ENCODE assay signal across 8 cellular contexts in the genomic region with DNA sequence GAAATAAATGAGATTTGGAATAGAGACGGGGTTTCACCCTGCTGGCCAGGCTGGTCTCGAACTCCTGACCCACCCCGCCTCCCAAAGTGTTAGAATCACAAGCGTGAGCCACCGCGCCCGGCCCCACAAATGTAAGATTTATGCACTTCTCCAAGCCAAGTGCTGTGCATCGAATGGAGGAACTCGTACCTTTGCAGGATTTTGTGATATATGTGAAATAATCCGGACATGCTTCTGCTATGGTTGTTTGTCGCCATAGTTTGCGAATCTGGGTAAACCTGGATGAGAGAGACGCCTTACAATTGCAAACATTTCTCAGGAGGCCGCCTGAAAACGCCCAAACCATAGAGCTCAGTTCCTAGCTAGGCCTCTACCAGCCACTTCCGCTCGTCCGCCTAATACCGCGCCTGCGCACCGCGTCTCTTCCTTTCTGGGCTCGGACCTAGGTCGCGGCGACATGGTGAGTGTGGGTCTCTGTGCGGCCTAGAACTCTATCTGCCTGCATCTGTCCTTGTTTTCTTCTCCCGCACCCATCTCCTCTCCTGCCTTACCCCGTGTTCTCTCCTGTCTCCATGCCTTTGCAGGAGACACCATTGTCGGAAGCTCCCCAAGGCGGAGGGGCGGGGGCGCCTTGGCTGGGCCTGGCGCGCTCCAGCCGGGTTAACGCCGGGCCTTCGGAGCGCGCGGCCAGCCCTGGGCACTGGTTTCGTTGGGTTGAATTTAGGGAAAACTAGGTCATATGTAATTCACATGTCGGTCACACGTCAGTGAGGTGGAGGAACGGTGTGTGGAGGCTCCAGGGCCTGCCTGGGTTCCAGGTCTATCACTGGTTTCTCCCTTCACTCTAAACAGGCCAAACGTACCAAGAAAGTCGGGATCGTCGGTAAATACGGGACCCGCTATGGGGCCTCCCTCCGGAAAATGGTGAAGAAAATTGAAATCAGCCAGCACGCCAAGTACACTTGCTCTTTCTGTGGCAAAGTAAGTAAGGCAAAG. TPM values are rescaled to one million over a fixed set of nuclear protein-coding genes. Genes with fewer than 3 reads are reported as not detected.
DNase-seq lines count a peak whose midpoint lies in the region; ATAC-seq, FAIRE-seq and TF ChIP-seq lines count a peak whose summit lies in the region.

Gene RPL37A (plus strand): TSS at position 427 of the 996 bp plus-strand sequence. CDS start 31 bp downstream, at position 458.

- no peaks in the 10 kb centered on the region for H3K9me3 ChIP-seq in kidney (ENCODE audit: control insufficient read depth in 1 of 2, low read length in 2 of 2)

- intact Hi-C loops in kidney (cut with DNase I), result no loop called here

- peak within 1 kb of the TSS; percentile 66 to 84 for H3K27ac ChIP-seq in kidney (ENCODE audit: low read depth in 2 of 2, low read length in 2 of 2)

- no peak for TF ChIP-seq CTCF in kidney (IDR thresholded peaks at IDR 0.05; ENCODE audit: borderline replicate concordance, extremely low read depth, insufficient read depth)

- H3K9ac ChIP-seq in kidney (ENCODE audit: low read length in 2 of 2), result peak within 1 kb of the TSS; percentile 97 to 99

- peak; percentile 97 for DNase-seq in AG20443 (ENCODE audit: low spot score)
- peak; percentile 89 for DNase-seq in NCI-H510A (lab: John Stamatoyannopoulos, UW)
- peak; percentile 83 for DNase-seq in activated CD4-positive, alpha-beta T cell treated with anti-CD3 and anti-CD28 coated beads for 1 hour
- peak; percentile 93 for DNase-seq in cerebellum (ENCODE audit: low spot score)
- DNase-seq in kidney, result peak; percentile 97
- DNase-seq in stimulated activated CD4-positive, alpha-beta T cell treated with anti-CD3 and anti-CD28 coated beads, Interleukin-15, amount 100 ng/mL, for 24 hours, result peak; percentile 92

- H3K4me3 ChIP-seq in kidney (ENCODE audit: low read length in 2 of 2), result peak within 1 kb of the TSS; percentile 83 to 89

- peak; percentile 99 for TF ChIP-seq POLR2A in GM19099 (IDR thresholded peaks at IDR 0.05; ENCODE audit: extremely low read depth, insufficient read length, low read depth)

- H3K4me1 ChIP-seq in kidney (ENCODE audit: control insufficient read depth in 1 of 2, insufficient read depth in 1 of 2, low read depth in 1 of 2, low read length in 2 of 2), result peaks cover 9 to 10% of the 10 kb centered on the region in 2 donors

- peaks cover 22 to 39% of the 10 kb centered on the region in 2 donors for H3K36me3 ChIP-seq in kidney (ENCODE audit: control insufficient read depth in 1 of 2, insufficient read depth in 2 of 2, low read length in 2 of 2)

- FAIRE-seq in kidney (lab: Jason Lieb, UNC), result no peak

- ATAC-seq in HG03432 (IDR thresholded peaks at IDR 0.05; ENCODE audit: unreplicated experiment), result peak; percentile 87

RNA-seq across cellular contexts. Expression of gene RPL37A, which starts in this region (rescaled TPM):
- total RNA-seq in cerebellum (1,512 TPM), kidney (1,810 TPM)
- polyA plus RNA-seq in kidney (ENCODE audit: insufficient read depth, low read depth, low replicate concordance), result 4,316 TPM

Comparison
In these comparisons a context has a peak if more than half of its experiments do, and no peak if none do; other contexts are left out.
1. Peak in every context shown above with its lines: DNase-seq, ATAC-seq, H3K4me3 ChIP-seq and H3K27ac ChIP-seq.